ENCODE assay signal across 8 cellular contexts in the genomic region with DNA sequence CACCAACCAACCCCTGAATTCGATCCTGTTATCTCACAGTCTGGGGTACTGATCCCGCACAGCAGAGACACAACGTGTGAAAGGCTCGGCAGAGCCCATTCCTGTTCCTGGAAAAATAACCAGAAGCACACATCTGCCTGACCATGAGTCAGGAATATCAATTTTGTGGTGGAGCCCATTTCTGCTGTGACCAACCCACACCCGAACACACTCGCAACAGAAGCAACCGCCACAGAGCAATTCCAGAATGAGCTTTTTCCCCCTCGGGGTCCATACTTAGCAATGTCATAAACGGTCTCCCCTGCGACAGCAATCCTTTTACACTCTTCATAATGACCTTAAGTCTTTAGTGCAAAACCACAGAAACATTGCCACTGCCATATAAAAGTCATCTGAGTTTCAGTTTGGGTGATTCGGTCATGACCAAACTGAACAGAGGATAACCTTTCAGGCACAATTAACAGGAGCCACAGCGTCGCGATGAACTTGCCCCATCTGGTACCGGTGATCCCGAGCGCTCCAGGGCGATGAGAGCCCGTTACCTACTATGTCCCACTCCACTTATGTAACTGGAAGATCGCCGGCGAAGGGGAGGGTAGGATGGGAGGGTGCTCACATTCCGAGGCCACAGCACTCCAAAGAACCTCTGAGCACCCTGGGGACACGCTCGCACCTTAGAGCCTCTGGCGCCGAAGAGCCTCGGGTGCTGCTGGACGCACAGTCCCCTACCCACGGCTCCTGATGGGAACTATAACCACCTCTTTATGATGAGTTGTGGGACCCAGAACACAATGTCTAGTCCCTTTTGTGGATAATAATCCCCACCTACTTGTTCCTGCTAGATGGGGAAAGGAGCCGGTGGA. TPM values are rescaled to one million over a fixed set of nuclear protein-coding genes. Genes with fewer than 3 reads are reported as not detected.
DNase-seq lines count a peak whose midpoint lies in the region; FAIRE-seq and TF ChIP-seq lines count a peak whose summit lies in the region.

No MANE protein-coding gene starts in this region.

- peaks cover 48% of the 10 kb centered on the region for H4K20me1 ChIP-seq in OCI-LY3 (ENCODE audit: insufficient read depth, low read length)

- TF ChIP-seq POLR2A in stomach (IDR thresholded peaks at IDR 0.05): no peak

- H3K36me3 ChIP-seq in OCI-LY3 (replicated peaks; ENCODE audit: low read depth, low read length) (peaks cover 6% of the 10 kb centered on the region), bronchial epithelial cell (ENCODE audit: control insufficient read depth, insufficient read depth, low read length) (no peaks in the 10 kb centered on the region), stomach (no peaks in the 10 kb centered on the region)

- H3K9me3 ChIP-seq in OCI-LY3 (ENCODE audit: insufficient read depth, low read length): no peaks in the 10 kb centered on the region
- H3K9me3 ChIP-seq in stomach: no peaks in the 10 kb centered on the region

- peaks cover 58% of the 10 kb centered on the region for H3K79me2 ChIP-seq in OCI-LY3 (ENCODE audit: low read length)

- no peak for FAIRE-seq in bronchial epithelial cell (lab: Jason Lieb, UNC)

- DNase-seq in DMS79 treated with DMSO at 0.1 percent for 48 hours (lab: John Stamatoyannopoulos, UW) (peak; percentile 4), DMS79 (lab: John Stamatoyannopoulos, UW) (no peak), bronchial epithelial cell (ENCODE audit: low read depth) (no peak), stomach (no peak), SIG-M5 treated with dmso at 0.1 percent for 504 hours (lab: John Stamatoyannopoulos, UW; ENCODE audit: unreplicated experiment) (no peak), NCI-H2227 treated with DMSO at 0.1 percent for 48 hours (lab: John Stamatoyannopoulos, UW) (no peak)

- intact Hi-C loops in stomach (cut with DNase I; ENCODE audit: low total_unique reads): no loop called here

- peak overlapping the region; percentile 91 for H3K9ac ChIP-seq in OCI-LY3 (ENCODE audit: low read length)

- 9 to 49% (median 17%) methylated on average over 17 to 31 of the region's 31 CpGs for WGBS in stomach, 5 donors

- no peak for TF ChIP-seq CTCF in OCI-LY3 (IDR thresholded peaks at IDR 0.05; ENCODE audit: low read depth, low read length)
- no peak for TF ChIP-seq CTCF in bronchial epithelial cell (IDR thresholded peaks at IDR 0.05; ENCODE audit: insufficient read depth, low read length, severe bottlenecking)
- no peak for TF ChIP-seq CTCF in stomach (IDR thresholded peaks at IDR 0.05)

- no peak for TF ChIP-seq EP300 in stomach (IDR thresholded peaks at IDR 0.05)

- H3K27me3 ChIP-seq in OCI-LY3 (ENCODE audit: low read depth, low read length): 0 out of 2 replicates have a peak, but pooled peaks cover 3% of the 10 kb centered on the region
- H3K27me3 ChIP-seq in bronchial epithelial cell (ENCODE audit: control insufficient read depth, insufficient read depth, low read length): no peaks in the 10 kb centered on the region
- H3K27me3 ChIP-seq in layer of hippocampus (ENCODE audit: control insufficient read depth, insufficient read depth, low read length): no peaks in the 10 kb centered on the region
- H3K27me3 ChIP-seq in stomach: peaks cover 0 to 5% (median 0%) of the 10 kb centered on the region in 3 donors

- H3K27ac ChIP-seq in OCI-LY3 (ENCODE audit: low read length) (peak overlapping the region; percentile 60), layer of hippocampus (ENCODE audit: low read depth, low read length) (peak overlapping the region; percentile 84), stomach (peak overlapping the region; percentile 93 to 98 (median 96))

- H3K4me1 ChIP-seq in OCI-LY3 (ENCODE audit: low read length) (peaks cover 19% of the 10 kb centered on the region), stomach (peaks cover 19 to 56% (median 37%) of the 10 kb centered on the region in 4 donors)

- peak overlapping the region; percentile 99 for H3K4me3 ChIP-seq in OCI-LY3 (ENCODE audit: low read length)
- H3K4me3 ChIP-seq in bronchial epithelial cell (ENCODE audit: low read depth, low read length): peak overlapping the region; percentile 53
- H3K4me3 ChIP-seq in stomach: peak overlapping the region; percentile 58 to 78 (median 74)

- peak overlapping the region; percentile 88 for H3K4me2 ChIP-seq in OCI-LY3 (ENCODE audit: low read length)

- H2AFZ ChIP-seq in OCI-LY3 (ENCODE audit: low read depth, low read length): no peak overlapping the region

RNA-seq across cellular contexts. Expression of a gene that starts 1.1 kb away (rescaled TPM):
- total RNA-seq in bronchial epithelial cell (21.1 and 28.9 TPM in 2 replicates), stomach (10 to 100 TPM; 14.5 to 47.9 (median 23.5) TPM)
- polyA plus RNA-seq in stomach: 10 to 100 TPM; 10.7 to 14.7 (median 11.0) TPM

RNA-seq across cellular contexts. Expression of a gene that starts 47.7 kb away (rescaled TPM):
- total RNA-seq in bronchial epithelial cell (not detected in 2 replicates), stomach (not detected)
- not detected for polyA plus RNA-seq in stomach
